In the genomic region with DNA sequence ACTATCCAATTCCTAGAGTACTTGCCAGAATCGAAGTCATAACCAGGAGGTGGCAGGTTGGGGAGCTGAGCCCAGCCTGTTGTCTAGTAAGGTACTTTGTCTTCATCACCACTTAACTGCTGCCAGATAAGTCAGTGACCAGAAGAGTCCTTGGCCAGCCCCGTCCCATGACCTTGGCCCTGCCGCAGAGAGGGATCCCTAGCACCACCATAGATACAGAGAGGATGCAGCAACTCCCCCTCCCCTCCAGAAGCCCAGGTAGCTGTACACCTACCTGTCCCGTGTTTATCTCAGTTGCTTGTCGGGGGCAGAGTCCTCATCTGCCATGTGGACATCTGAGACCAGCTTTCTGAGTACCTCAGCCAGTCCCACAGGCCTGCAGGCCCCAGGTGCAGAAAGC, we compare ENCODE assay signal across 39 cellular contexts.
"Had no signal": no experiment of that assay in that cellular context is flagged by ENCODE, and none has a peak within 500 bp of the region (broad histone marks: within the 10 kb centered on the region; RNA-seq: fewer than 3 reads in every experiment).

No MANE protein-coding gene starts in this region.

- H3K36me3 ChIP-seq: adrenal gland, ascending aorta, brain microvascular endothelial cell, breast epithelium, cardiac muscle cell had no signal

- H3K4me1 Mint-ChIP-seq: activated naive CD4-positive, alpha-beta T cell treated with anti-CD3 and anti-CD28 coated beads, Interleukin-2, amount 10 ng/mL, durations not matched to agents 7 days and 5 days; activated naive CD4-positive, alpha-beta T cell treated with anti-CD3 and anti-CD28 coated beads, Interleukin-2, amount 50 U/mL, for 24 hours; activated naive CD8-positive, alpha-beta T cell treated with anti-CD3 and anti-CD28 coated beads for 36 hours; activated naive CD8-positive, alpha-beta T cell treated with anti-CD3 and anti-CD28 coated beads, Interleukin-2, amount 10 ng/mL, durations not matched to agents 7 days and 5 days; activated naive CD8-positive, alpha-beta T cell treated with anti-CD3 and anti-CD28 coated beads, Interleukin-2, amount 50 U/mL, for 24 hours; activated T-helper 17 cell treated with anti-CD3 and anti-CD28 coated beads, Interleukin-2, amount 50 U/mL, for 72 hours; brain; central memory CD8-positive, alpha-beta T cell had no signal

- H3K4me1 ChIP-seq: adrenal gland, ascending aorta, body of pancreas, breast epithelium had no signal

- FAIRE-seq: astrocyte had no signal

- ATAC-seq: activated naive CD4-positive, alpha-beta T cell treated with anti-CD3 and anti-CD28 coated beads, Interleukin-2, amount 50 U/mL, for 72 hours; activated naive CD8-positive, alpha-beta T cell treated with anti-CD3 and anti-CD28 coated beads, Interleukin-2, amount 50 U/mL, for 24 hours; activated T-cell treated with anti-CD3 and anti-CD28 coated beads, Interleukin-2, amount 50 U/mL, for 4 hours; activated T-cell treated with anti-CD3 and anti-CD28 coated beads, Interleukin-2, amount 50 U/mL, for 72 hours; activated T-helper 17 cell treated with anti-CD3 and anti-CD28 coated beads, Interleukin-2, amount 50 U/mL, for 72 hours; body of pancreas had no signal

- H3K36me3 Mint-ChIP-seq: activated naive CD4-positive, alpha-beta T cell treated with anti-CD3 and anti-CD28 coated beads, Interleukin-2, amount 10 ng/mL, durations not matched to agents 7 days and 5 days; activated naive CD8-positive, alpha-beta T cell treated with anti-CD3 and anti-CD28 coated beads for 36 hours; activated naive CD8-positive, alpha-beta T cell treated with anti-CD3 and anti-CD28 coated beads, Interleukin-2, amount 10 ng/mL, durations not matched to agents 7 days and 5 days; brain had no signal

- H3K27me3 ChIP-seq: adrenal gland, ascending aorta, body of pancreas, brain microvascular endothelial cell, breast epithelium, cardiac muscle cell had no signal

- H3K4me3 Mint-ChIP-seq: activated naive CD4-positive, alpha-beta T cell treated with anti-CD3 and anti-CD28 coated beads for 36 hours; activated naive CD4-positive, alpha-beta T cell treated with anti-CD3 and anti-CD28 coated beads, Interleukin-2, amount 10 ng/mL, durations not matched to agents 7 days and 5 days; activated naive CD4-positive, alpha-beta T cell treated with anti-CD3 and anti-CD28 coated beads, Interleukin-2, amount 50 U/mL, for 24 hours; activated naive CD8-positive, alpha-beta T cell; activated naive CD8-positive, alpha-beta T cell treated with anti-CD3 and anti-CD28 coated beads for 36 hours; activated naive CD8-positive, alpha-beta T cell treated with anti-CD3 and anti-CD28 coated beads, Interleukin-2, amount 10 ng/mL, durations not matched to agents 7 days and 5 days; activated naive CD8-positive, alpha-beta T cell treated with anti-CD3 and anti-CD28 coated beads, Interleukin-2, amount 50 U/mL, for 24 hours; activated T-cell treated with anti-CD3 and anti-CD28 coated beads, Interleukin-2, amount 50 U/mL, for 24 hours; activated T-cell treated with anti-CD3 and anti-CD28 coated beads, Interleukin-2, amount 50 U/mL, for 4 hours; activated T-cell treated with anti-CD3 and anti-CD28 coated beads, Interleukin-2, amount 50 U/mL, for 72 hours; activated T-helper 1 cell treated with anti-CD3 and anti-CD28 coated beads, Interleukin-12 subunit alpha, Interleukin-12 subunit beta, Interleukin-2, Interleukin-4 antibody, amounts not matched to agents 30 ng/mL and 10 ng/mL and 1 ng/mL, durations not matched to agents 14 hours and 24 hours and 36 hours; activated T-helper 17 cell treated with anti-CD3 and anti-CD28 coated beads, Interleukin-2, amount 50 U/mL, for 72 hours; brain; central memory CD8-positive, alpha-beta T cell had no signal

- H3K9me3 Mint-ChIP-seq: activated naive CD4-positive, alpha-beta T cell treated with anti-CD3 and anti-CD28 coated beads for 36 hours; activated naive CD4-positive, alpha-beta T cell treated with anti-CD3 and anti-CD28 coated beads, Interleukin-2, amount 10 ng/mL, durations not matched to agents 7 days and 5 days; activated T-cell treated with anti-CD3 and anti-CD28 coated beads, Interleukin-2, amount 50 U/mL, for 24 hours; activated T-cell treated with anti-CD3 and anti-CD28 coated beads, Interleukin-2, amount 50 U/mL, for 4 hours; activated T-cell treated with anti-CD3 and anti-CD28 coated beads, Interleukin-2, amount 50 U/mL, for 72 hours; activated T-helper 1 cell treated with anti-CD3 and anti-CD28 coated beads, Interleukin-12 subunit alpha, Interleukin-12 subunit beta, Interleukin-2, Interleukin-4 antibody, amounts not matched to agents 30 ng/mL and 10 ng/mL and 1 ng/mL, durations not matched to agents 14 hours and 24 hours and 36 hours; activated T-helper 17 cell treated with anti-CD3 and anti-CD28 coated beads, Interleukin-2, amount 50 U/mL, for 72 hours; central memory CD8-positive, alpha-beta T cell had no signal

- H3K9me3 ChIP-seq: adrenal gland, body of pancreas, breast epithelium had no signal

- H3K4me3 ChIP-seq: adrenal gland, ascending aorta, body of pancreas, breast epithelium, cardiac muscle cell had no signal

- H3K27ac ChIP-seq: adrenal gland, ascending aorta, body of pancreas, brain microvascular endothelial cell, breast epithelium, cardiac muscle cell had no signal

- H3K27me3 Mint-ChIP-seq: activated naive CD4-positive, alpha-beta T cell treated with anti-CD3 and anti-CD28 coated beads, Interleukin-2, amount 10 ng/mL, durations not matched to agents 7 days and 5 days; activated naive CD4-positive, alpha-beta T cell treated with anti-CD3 and anti-CD28 coated beads, Interleukin-2, amount 50 U/mL, for 24 hours; activated naive CD8-positive, alpha-beta T cell; activated naive CD8-positive, alpha-beta T cell treated with anti-CD3 and anti-CD28 coated beads for 36 hours; activated naive CD8-positive, alpha-beta T cell treated with anti-CD3 and anti-CD28 coated beads, Interleukin-2, amount 10 ng/mL, durations not matched to agents 7 days and 5 days; activated T-cell treated with anti-CD3 and anti-CD28 coated beads, Interleukin-2, amount 50 U/mL, for 24 hours; activated T-helper 17 cell treated with anti-CD3 and anti-CD28 coated beads, Interleukin-2, amount 50 U/mL, for 72 hours; brain; central memory CD8-positive, alpha-beta T cell had no signal

- H3K27ac Mint-ChIP-seq: activated naive CD4-positive, alpha-beta T cell treated with anti-CD3 and anti-CD28 coated beads for 36 hours; activated naive CD4-positive, alpha-beta T cell treated with anti-CD3 and anti-CD28 coated beads, Interleukin-2, amount 50 U/mL, for 24 hours; activated naive CD8-positive, alpha-beta T cell; activated naive CD8-positive, alpha-beta T cell treated with anti-CD3 and anti-CD28 coated beads for 36 hours; activated naive CD8-positive, alpha-beta T cell treated with anti-CD3 and anti-CD28 coated beads, Interleukin-2, amount 10 ng/mL, durations not matched to agents 7 days and 5 days; activated naive CD8-positive, alpha-beta T cell treated with anti-CD3 and anti-CD28 coated beads, Interleukin-2, amount 50 U/mL, for 24 hours; activated T-cell treated with anti-CD3 and anti-CD28 coated beads, Interleukin-2, amount 50 U/mL, for 24 hours; activated T-cell treated with anti-CD3 and anti-CD28 coated beads, Interleukin-2, amount 50 U/mL, for 72 hours; activated T-helper 1 cell treated with anti-CD3 and anti-CD28 coated beads, Interleukin-12 subunit alpha, Interleukin-12 subunit beta, Interleukin-2, Interleukin-4 antibody, amounts not matched to agents 30 ng/mL and 10 ng/mL and 1 ng/mL, durations not matched to agents 14 hours and 24 hours and 36 hours; activated T-helper 17 cell treated with anti-CD3 and anti-CD28 coated beads, Interleukin-2, amount 50 U/mL, for 72 hours; activated T-helper 2 cell treated with anti-CD3 and anti-CD28 coated beads, Interferon-gamma antibody, Interleukin-2, Interleukin-4, amounts not matched to agents 10 μg/mL and 5 μg/mL and 100 μg/mL, durations not matched to agents 14 hours and 24 hours and 36 hours; brain had no signal

- DNase-seq: activated effector memory CD4-positive, alpha-beta T cell treated with anti-CD3 and anti-CD28 coated beads, Interleukin-2, amount 50 U/mL, for 16 hours; activated effector memory CD4-positive, alpha-beta T cell treated with Interleukin-2 at 50 U/mL for 16 hours; activated gamma-delta T cell; activated gamma-delta T cell treated with Interleukin-2 at 50 U/mL for 16 hours; activated naive CD4-positive, alpha-beta T cell; activated naive CD4-positive, alpha-beta T cell treated with anti-CD3 and anti-CD28 coated beads for 36 hours; activated naive CD4-positive, alpha-beta T cell treated with anti-CD3 and anti-CD28 coated beads, Interleukin-2, amount 10 ng/mL, durations not matched to agents 7 days and 5 days; activated naive CD4-positive, alpha-beta T cell treated with anti-CD3 and anti-CD28 coated beads, Interleukin-2, amount 50 U/mL, for 16 hours; activated naive CD4-positive, alpha-beta T cell treated with Interleukin-2 at 50 U/mL for 16 hours; activated naive CD8-positive, alpha-beta T cell treated with anti-CD3 and anti-CD28 coated beads for 36 hours; activated naive CD8-positive, alpha-beta T cell treated with anti-CD3 and anti-CD28 coated beads, Interleukin-2, amount 10 ng/mL, durations not matched to agents 7 days and 5 days; activated naive CD8-positive, alpha-beta T cell treated with anti-CD3 and anti-CD28 coated beads, Interleukin-2, amount 50 U/mL, for 24 hours; activated T-cell treated with anti-CD3 and anti-CD28 coated beads, Interleukin-2, amount 50 U/mL, for 1 hour; activated T-cell treated with anti-CD3 and anti-CD28 coated beads, Interleukin-2, amount 50 U/mL, for 24 hours; activated T-cell treated with anti-CD3 and anti-CD28 coated beads, Interleukin-2, amount 50 U/mL, for 4 hours; activated T-cell treated with anti-CD3 and anti-CD28 coated beads, Interleukin-2, amount 50 U/mL, for 48 hours; activated T-cell treated with anti-CD3 and anti-CD28 coated beads, Interleukin-2, amount 50 U/mL, for 72 hours; adrenal gland; amniotic stem cell; amygdala; anterior cingulate cortex; aorta; body of pancreas; brain microvascular endothelial cell; caudate nucleus; central memory CD4-positive, alpha-beta T cell; cerebellar nuclear complex had no signal
